In genomic region chr11:57556041-57556440, GRCh38 we compare ENCODE assay signal across 1 cellular context.
A peak's percentile ranks its signal among the peaks of the same experiment; 100 is the strongest.
TF ChIP-seq lines count a peak whose summit lies in the region.

No MANE protein-coding gene starts in this region.

TF ChIP-seq in K562, 482 proteins besides CTCF, POLR2A, EP300 and RAD21:
- TF ChIP-seq IRF2 (CRISPR knock-in tag; IDR thresholded peaks at IDR 0.05) = 0 out of 2 replicates have a peak, but pooled peaks have one; percentile 41
- TF ChIP-seq DPF2 (IDR thresholded peaks at IDR 0.05) = no peak
